30 cellular contexts compared by ENCODE assay signal in genomic region chr13:62846302-62846701, GRCh38.
DNase-seq lines count a peak whose midpoint lies in the region; ATAC-seq, FAIRE-seq and TF ChIP-seq lines count a peak whose summit lies in the region.
"Had no signal": no experiment of that assay in that cellular context is flagged by ENCODE, and none has a peak within 500 bp of the region (broad histone marks: within the 10 kb centered on the region; RNA-seq: fewer than 3 reads in every experiment).

No MANE protein-coding gene starts in this region.

- H3K4me1 Mint-ChIP-seq in GM23338, result no peaks in the 10 kb centered on the region
- H3K4me1 Mint-ChIP-seq in CD14-positive monocyte, result no peaks in the 10 kb centered on the region
- H3K4me1 Mint-ChIP-seq in stimulated activated naive B cell treated with anti-CD40 and anti-IgM and Interleukin-4, amounts not matched to agents 10 μg/mL and 1 μg/mL and 100 μg/mL, for 72 hours, result no peaks in the 10 kb centered on the region
- H3K4me1 Mint-ChIP-seq: activated CD4-positive, alpha-beta T cell treated with anti-CD3 and anti-CD28 coated beads for 36 hours; activated T-helper 17 cell treated with anti-CD3 and anti-CD28 coated beads, Interleukin-2, amount 50 U/mL, for 72 hours had no signal

- no peaks in the 10 kb centered on the region for H4K20me1 ChIP-seq in GM23338 (replicated peaks; ENCODE audit: insufficient read depth)
- H4K20me1 ChIP-seq: BLaER1 treated with 17β-estradiol and CSF1 and Interleukin-3, amounts not matched to agents 10 nM and 100 nM had no signal

- intact Hi-C loops in Panc1 (cut with micrococcal nuclease; ENCODE audit: unreplicated experiment), result no loop called here
- intact Hi-C loops in dorsolateral prefrontal cortex (cut with DNase I), result no loop called here
- intact Hi-C loops in CD14-positive monocyte (cut with micrococcal nuclease), result no loop called here

- no peak for ATAC-seq in GM23338
- ATAC-seq in Panc1, result no peak
- no peak for ATAC-seq in stimulated activated naive B cell treated with anti-CD40 and anti-IgM and Interleukin-4, amounts not matched to agents 10 μg/mL and 1 μg/mL and 100 μg/mL, for 72 hours (replicated peaks)
- ATAC-seq: activated CD4-positive, alpha-beta T cell treated with anti-CD3 and anti-CD28 coated beads for 36 hours; activated CD8-positive, alpha-beta T cell treated with anti-CD3 and anti-CD28 coated beads, Interleukin-2, amount 10 ng/mL, durations not matched to agents 7 days and 5 days; activated T-helper 17 cell treated with anti-CD3 and anti-CD28 coated beads, Interleukin-2, amount 50 U/mL, for 72 hours; left cardiac atrium; natural killer cell treated with Interleukin-12 subunit alpha and Interleukin-12 subunit beta and Interleukin-15 and Interleukin-18, amount 100 ng/mL, for 72 hours had no signal

- POLR2A ChIA-PET in Panc1 (lab: Charles Lee), result no interaction called here

- H3K27ac Mint-ChIP-seq in GM23338, result 0 out of 2 replicates have a peak overlapping the region, but pooled peaks have one; percentile 40
- no peak overlapping the region for H3K27ac Mint-ChIP-seq in CD14-positive monocyte
- no peak overlapping the region for H3K27ac Mint-ChIP-seq in stimulated activated naive B cell treated with anti-CD40 and anti-IgM and Interleukin-4, amounts not matched to agents 10 μg/mL and 1 μg/mL and 100 μg/mL, for 72 hours
- H3K27ac Mint-ChIP-seq: activated CD4-positive, alpha-beta T cell treated with anti-CD3 and anti-CD28 coated beads for 36 hours; activated CD8-positive, alpha-beta T cell treated with anti-CD3 and anti-CD28 coated beads, Interleukin-2, amount 10 ng/mL, durations not matched to agents 7 days and 5 days; activated T-helper 17 cell treated with anti-CD3 and anti-CD28 coated beads, Interleukin-2, amount 50 U/mL, for 72 hours; natural killer cell treated with Interleukin-12 subunit alpha and Interleukin-12 subunit beta and Interleukin-15 and Interleukin-18, amount 100 ng/mL, for 72 hours had no signal

- no peak for DNase-seq in GM23338 (ENCODE audit: low spot score)
- DNase-seq in Panc1 (ENCODE audit: low read depth, low spot score), result peak; percentile 8
- peak; percentile 47 for DNase-seq in bronchial epithelial cell (ENCODE audit: low read depth)
- peak; percentile 10 to 51 for DNase-seq in foreskin fibroblast
- DNase-seq in dorsolateral prefrontal cortex, result no peak
- DNase-seq in activated CD4-positive, alpha-beta T cell treated with anti-CD3 and anti-CD28 coated beads, Interleukin-2, amount 50 U/mL, for 4 hours, result no peak
- no peak for DNase-seq in CD14-positive monocyte (ENCODE audit: low spot score)
- no peak for DNase-seq in stimulated activated naive B cell treated with anti-CD40 and anti-IgM and Interleukin-4, amounts not matched to agents 10 μg/mL and 1 μg/mL and 100 μg/mL, for 72 hours
- DNase-seq: activated CD4-positive, alpha-beta T cell treated with anti-CD3 and anti-CD28 coated beads for 36 hours; activated CD8-positive, alpha-beta T cell treated with anti-CD3 and anti-CD28 coated beads, Interleukin-2, amount 10 ng/mL, durations not matched to agents 7 days and 5 days; activated naive CD4-positive, alpha-beta T cell treated with anti-CD3 and anti-CD28 coated beads, Interleukin-2, amount 50 U/mL, for 16 hours; anterior cingulate cortex; hippocampal formation; left cardiac atrium; NCI-H510A; NK-92 treated with Interleukin-12 subunit alpha and Interleukin-12 subunit beta, amount 100 ng/mL, for 24 hours; SHP77; sigmoid colon; stimulated activated CD4-positive, alpha-beta T cell treated with anti-CD3 and anti-CD28 coated beads, Interleukin-4, amount 100 ng/mL, for 1 hour; SW 1271; T-helper 9 cell; thyroid gland had no signal

- no peak for FAIRE-seq in bronchial epithelial cell (lab: Jason Lieb, UNC)

- H3K36me3 ChIP-seq in GM23338 (ENCODE audit: insufficient read depth) (no peaks in the 10 kb centered on the region), Panc1 (ENCODE audit: control insufficient read depth, insufficient read depth, low read length) (no peaks in the 10 kb centered on the region), bronchial epithelial cell (ENCODE audit: control insufficient read depth, insufficient read depth, low read length) (no peaks in the 10 kb centered on the region)
- H3K36me3 ChIP-seq: BLaER1 treated with 17β-estradiol and CSF1 and Interleukin-3, amounts not matched to agents 10 nM and 100 nM; esophagus muscularis mucosa; HAP-1; sigmoid colon; thyroid gland; vagina had no signal

- H3K4me3 Mint-ChIP-seq in GM23338 (no peak overlapping the region), CD14-positive monocyte (no peak overlapping the region)
- no peak overlapping the region for H3K4me3 Mint-ChIP-seq in stimulated activated naive B cell treated with anti-CD40 and anti-IgM and Interleukin-4, amounts not matched to agents 10 μg/mL and 1 μg/mL and 100 μg/mL, for 72 hours
- H3K4me3 Mint-ChIP-seq: activated CD4-positive, alpha-beta T cell treated with anti-CD3 and anti-CD28 coated beads for 36 hours; activated CD8-positive, alpha-beta T cell treated with anti-CD3 and anti-CD28 coated beads, Interleukin-2, amount 10 ng/mL, durations not matched to agents 7 days and 5 days; activated T-helper 17 cell treated with anti-CD3 and anti-CD28 coated beads, Interleukin-2, amount 50 U/mL, for 72 hours; natural killer cell treated with Interleukin-12 subunit alpha and Interleukin-12 subunit beta and Interleukin-15 and Interleukin-18, amount 100 ng/mL, for 72 hours had no signal

- no TSS peak for BruUV-seq in Panc1 (replicated peaks; lab: Mats Ljungman, UMichigan)

- H3K9me3 Mint-ChIP-seq in GM23338 (no peaks in the 10 kb centered on the region), CD14-positive monocyte (peaks cover 0 to 2% (median 0%) of the 10 kb centered on the region in 7 donors)
- no peaks in the 10 kb centered on the region for H3K9me3 Mint-ChIP-seq in stimulated activated naive B cell treated with anti-CD40 and anti-IgM and Interleukin-4, amounts not matched to agents 10 μg/mL and 1 μg/mL and 100 μg/mL, for 72 hours

- H3K27me3 Mint-ChIP-seq in GM23338 (ENCODE audit: insufficient read depth, low read depth, poor library complexity) (no peaks in the 10 kb centered on the region), CD14-positive monocyte (ENCODE audit: low read depth in 3 of 3) (no peaks in the 10 kb centered on the region)
- no peaks in the 10 kb centered on the region for H3K27me3 Mint-ChIP-seq in stimulated activated naive B cell treated with anti-CD40 and anti-IgM and Interleukin-4, amounts not matched to agents 10 μg/mL and 1 μg/mL and 100 μg/mL, for 72 hours
- H3K27me3 Mint-ChIP-seq: activated CD4-positive, alpha-beta T cell treated with anti-CD3 and anti-CD28 coated beads for 36 hours; activated T-helper 17 cell treated with anti-CD3 and anti-CD28 coated beads, Interleukin-2, amount 50 U/mL, for 72 hours; natural killer cell treated with Interleukin-12 subunit alpha and Interleukin-12 subunit beta and Interleukin-15 and Interleukin-18, amount 100 ng/mL, for 72 hours had no signal

- CTCF ChIA-PET in Panc1 (lab: Charles Lee), result no interaction called here

- H3K9me3 ChIP-seq in Panc1 (ENCODE audit: control insufficient read depth, insufficient read depth, low read depth, low read length), result no peaks in the 10 kb centered on the region
- H3K9me3 ChIP-seq: BLaER1 treated with 17β-estradiol and CSF1 and Interleukin-3, amounts not matched to agents 10 nM and 100 nM; esophagus muscularis mucosa; HAP-1; sigmoid colon; thyroid gland; vagina had no signal

- no peaks in the 10 kb centered on the region for H3K27me3 ChIP-seq in GM23338 (ENCODE audit: insufficient read depth)
- no peaks in the 10 kb centered on the region for H3K27me3 ChIP-seq in Panc1 (ENCODE audit: control insufficient read depth, insufficient read depth, low read length)
- no peaks in the 10 kb centered on the region for H3K27me3 ChIP-seq in bronchial epithelial cell (ENCODE audit: control insufficient read depth, insufficient read depth, low read length)
- H3K27me3 ChIP-seq in dorsolateral prefrontal cortex, result peaks cover 0 to 4% (median 0%) of the 10 kb centered on the region in 45 donors
- H3K27me3 ChIP-seq: BLaER1 treated with 17β-estradiol and CSF1 and Interleukin-3, amounts not matched to agents 10 nM and 100 nM; esophagus muscularis mucosa; sigmoid colon; thyroid gland; vagina had no signal

- H3K27ac ChIP-seq in GM23338 (ENCODE audit: low read depth) (no peak overlapping the region), Panc1 (ENCODE audit: low read length) (no peak overlapping the region), dorsolateral prefrontal cortex (no peak overlapping the region)
- H3K27ac ChIP-seq: BLaER1 treated with 17β-estradiol and CSF1 and Interleukin-3, amounts not matched to agents 10 nM and 100 nM; coronary artery; esophagus muscularis mucosa; sigmoid colon; thyroid gland; vagina had no signal

- no peaks in the 10 kb centered on the region for H3K4me1 ChIP-seq in GM23338 (ENCODE audit: insufficient read depth)
- H3K4me1 ChIP-seq in Panc1 (ENCODE audit: control insufficient read depth, insufficient read depth, low read length), result no peaks in the 10 kb centered on the region
- H3K4me1 ChIP-seq: BLaER1 treated with 17β-estradiol and CSF1 and Interleukin-3, amounts not matched to agents 10 nM and 100 nM; esophagus muscularis mucosa; HAP-1; sigmoid colon; thyroid gland; vagina had no signal

- no peaks in the 10 kb centered on the region for H3F3A ChIP-seq in GM23338 (replicated peaks; ENCODE audit: low read depth)

- H3K4me3 ChIP-seq in GM23338, result no peak overlapping the region
- no peak overlapping the region for H3K4me3 ChIP-seq in Panc1 (ENCODE audit: low read depth in 2 of 2, low read length in 2 of 2)
- no peak overlapping the region for H3K4me3 ChIP-seq in bronchial epithelial cell (ENCODE audit: low read depth, low read length)
- H3K4me3 ChIP-seq in foreskin fibroblast (ENCODE audit: low read depth in 1 of 2, low read length in 2 of 2), result no peak overlapping the region
- H3K4me3 ChIP-seq in dorsolateral prefrontal cortex, result no peak overlapping the region
- H3K4me3 ChIP-seq: BLaER1 treated with 17β-estradiol and CSF1 and Interleukin-3, amounts not matched to agents 10 nM and 100 nM; coronary artery; esophagus muscularis mucosa; HAP-1; lung; sigmoid colon; thyroid gland; vagina had no signal

- TF ChIP-seq CTCF in GM23338 (conservative IDR thresholded peaks at IDR 0.05; ENCODE audit: low read depth in 2 of 2) (no peak), Panc1 (IDR thresholded peaks at IDR 0.05) (no peak), bronchial epithelial cell (IDR thresholded peaks at IDR 0.05; ENCODE audit: insufficient read depth, low read length, severe bottlenecking) (no peak), foreskin fibroblast (IDR thresholded peaks at IDR 0.05; ENCODE audit: low read depth, low read length) (no peak), dorsolateral prefrontal cortex (IDR thresholded peaks at IDR 0.05 in 54 of 56, conservative IDR thresholded peaks at IDR 0.05 in 2 of 56; ENCODE audit: low read depth in 1 of 56, partially characterized antibody in 56 of 56) (no peak), CD14-positive monocyte (IDR thresholded peaks at IDR 0.05) (no peak)

- H3K4me2 ChIP-seq in GM23338, result no peak overlapping the region
- H3K4me2 ChIP-seq: BLaER1 treated with 17β-estradiol and CSF1 and Interleukin-3, amounts not matched to agents 10 nM and 100 nM had no signal

- H3K9me2 ChIP-seq in GM23338 (ENCODE audit: insufficient read depth), result no peaks in the 10 kb centered on the region

- no peaks in the 10 kb centered on the region for H3K36me3 Mint-ChIP-seq in GM23338 (ENCODE audit: low read depth)
- no peaks in the 10 kb centered on the region for H3K36me3 Mint-ChIP-seq in CD14-positive monocyte
- no peaks in the 10 kb centered on the region for H3K36me3 Mint-ChIP-seq in stimulated activated naive B cell treated with anti-CD40 and anti-IgM and Interleukin-4, amounts not matched to agents 10 μg/mL and 1 μg/mL and 100 μg/mL, for 72 hours

- H2AFZ ChIP-seq in GM23338, result no peak overlapping the region

- H3K79me2 ChIP-seq in GM23338 (replicated peaks; ENCODE audit: insufficient read depth), result no peaks in the 10 kb centered on the region

- in situ Hi-C loops in Panc1 (cut with HindIII; ENCODE audit: low pct_unique_long_range_greater_than_20kb, low sequenced_read_pairs), result no loop called here

Comparison
In these comparisons a context has a peak if more than half of its experiments do, and no peak if none do; other contexts are left out.
1. DNase-seq: peak in Panc1 (single experiment), bronchial epithelial cell (single experiment) and foreskin fibroblast (2 of 2); none in GM23338 (single experiment), dorsolateral prefrontal cortex (0 of 10), activated CD4-positive, alpha-beta T cell treated with anti-CD3 and anti-CD28 coated beads, Interleukin-2, amount 50 U/mL, for 4 hours (0 of 2), CD14-positive monocyte (single experiment) and stimulated activated naive B cell treated with anti-CD40 and anti-IgM and Interleukin-4, amounts not matched to agents 10 μg/mL and 1 μg/mL and 100 μg/mL, for 72 hours (single experiment).